In genomic region chr22:44595841-44596341, GRCh38 we compare ENCODE assay signal across 11 cellular contexts.
DNase-seq lines count a peak whose midpoint lies in the region; ATAC-seq, FAIRE-seq and TF ChIP-seq lines count a peak whose summit lies in the region.
"Had no signal": no experiment of that assay in that cellular context is flagged by ENCODE, and none has a peak within 500 bp of the region (broad histone marks: within the 10 kb centered on the region; RNA-seq: fewer than 3 reads in every experiment).

No MANE protein-coding gene starts in this region.

- H3K4me1 ChIP-seq in endothelial cell of umbilical vein (ENCODE audit: control insufficient read depth, extremely low read depth, insufficient read depth, low read length) (no peaks in the 10 kb centered on the region), skeletal muscle satellite cell (ENCODE audit: control insufficient read depth, insufficient read depth, low read length) (peaks cover 17% of the 10 kb centered on the region)

- H3K27ac ChIP-seq in endothelial cell of umbilical vein (ENCODE audit: insufficient read depth, low read depth, low read length), result no peak overlapping the region

- POLR2A ChIA-PET in endothelial cell of umbilical vein (lab: Charles Lee), result no interaction called here

- TF ChIP-seq CTCF in endothelial cell of umbilical vein (IDR thresholded peaks at IDR 0.05; ENCODE audit: extremely low read depth in 1 of 2, insufficient read depth in 1 of 2, low read depth in 1 of 2, low read length in 2 of 2), result no peak

- BruUV-seq in endothelial cell of umbilical vein (replicated peaks; lab: Mats Ljungman, UMichigan), result no TSS peak

- H3K9ac ChIP-seq in endothelial cell of umbilical vein (replicated peaks; ENCODE audit: extremely low read depth, insufficient read depth, low read length), result no peak overlapping the region
- no peak overlapping the region for H3K9ac ChIP-seq in skeletal muscle satellite cell (ENCODE audit: low read depth, low read length)

- H3K36me3 ChIP-seq in endothelial cell of umbilical vein (ENCODE audit: control insufficient read depth in 2 of 2, extremely low read depth in 1 of 2, insufficient read depth in 2 of 2, low read length in 2 of 2) (no peaks in the 10 kb centered on the region), skeletal muscle satellite cell (ENCODE audit: insufficient read depth, low read length) (no peaks in the 10 kb centered on the region)

- H3K79me2 ChIP-seq in endothelial cell of umbilical vein (ENCODE audit: control insufficient read depth, insufficient read depth, low read length), result no peaks in the 10 kb centered on the region

- CTCF ChIA-PET in endothelial cell of umbilical vein (lab: Charles Lee), result no interaction called here

- no peak overlapping the region for H3K4me2 ChIP-seq in endothelial cell of umbilical vein (ENCODE audit: insufficient read depth, low read length)
- peak overlapping the region; percentile 58 for H3K4me2 ChIP-seq in skeletal muscle satellite cell (ENCODE audit: low read length)

- ATAC-seq in GM21576 (IDR thresholded peaks at IDR 0.05; ENCODE audit: unreplicated experiment) (no peak), GM21526 (IDR thresholded peaks at IDR 0.05; ENCODE audit: low FRiP score, unreplicated experiment) (no peak)
- ATAC-seq: WTC11 had no signal

- H3K4me3 ChIP-seq in endothelial cell of umbilical vein (replicated peaks in 1 of 3; ENCODE audit: insufficient read depth in 1 of 3, low read depth in 1 of 3, low read length in 3 of 3) (no peak overlapping the region), skeletal muscle satellite cell (ENCODE audit: low read length) (no peak overlapping the region)

- no peaks in the 10 kb centered on the region for H4K20me1 ChIP-seq in endothelial cell of umbilical vein (replicated peaks; ENCODE audit: control insufficient read depth, extremely low read depth, insufficient read depth, low read length)

- intact Hi-C loops in endothelial cell of umbilical vein (cut with micrococcal nuclease), result loop anchor here (1.0 kb wide), 1 partner anchor 110 kb away; no protein-coding TSS in a partner anchor

- dilution Hi-C loops in endothelial cell of umbilical vein (cut with MboI; ENCODE audit: extremely low pct_ligation_motif_present, low sequenced_read_pairs), result no loop called here

- TF ChIP-seq POLR2A in endothelial cell of umbilical vein (IDR thresholded peaks at IDR 0.05; ENCODE audit: low read depth, low read length), result no peak

- DNase-seq in NCI-H82 (lab: John Stamatoyannopoulos, UW) (peak; percentile 53), NCI-H82 treated with DMSO at 0.1 percent for 48 hours (lab: John Stamatoyannopoulos, UW; ENCODE audit: unreplicated experiment) (no peak), NCI-H2227 treated with DMSO at 0.1 percent for 48 hours (lab: John Stamatoyannopoulos, UW) (peak; percentile 4), endothelial cell of umbilical vein (ENCODE audit: low read depth, low spot score) (peak; percentile 21), islet precursor cell (no peak)
- DNase-seq: OCI-M1 had no signal

- H3K9me3 ChIP-seq in endothelial cell of umbilical vein (replicated peaks; ENCODE audit: control insufficient read depth, insufficient read depth, low read length) (no peaks in the 10 kb centered on the region), skeletal muscle satellite cell (replicated peaks; ENCODE audit: low read length) (no peaks in the 10 kb centered on the region)

- H3K9me1 ChIP-seq in endothelial cell of umbilical vein (replicated peaks; ENCODE audit: control insufficient read depth, extremely low read depth, insufficient read depth, low read length), result no peaks in the 10 kb centered on the region

- no peak for FAIRE-seq in endothelial cell of umbilical vein (lab: Jason Lieb, UNC)
- FAIRE-seq: endometrium had no signal

- H3K27me3 ChIP-seq in endothelial cell of umbilical vein (ENCODE audit: control insufficient read depth in 2 of 2, insufficient read depth in 2 of 2, low read length in 2 of 2) (peaks cover 0 to 3% of the 10 kb centered on the region in 2 experiments), skeletal muscle satellite cell (ENCODE audit: control insufficient read depth, insufficient read depth, low read length) (peaks cover 41% of the 10 kb centered on the region)

- no peak overlapping the region for H2AFZ ChIP-seq in endothelial cell of umbilical vein (ENCODE audit: low read depth, low read length)

TF ChIP-seq in endothelial cell of umbilical vein, 7 proteins besides CTCF, POLR2A, EP300 and RAD21:
- TF ChIP-seq FOS (IDR thresholded peaks at IDR 0.05; ENCODE audit: borderline replicate concordance, insufficient read depth, low read length) (no peak), JUN (IDR thresholded peaks at IDR 0.05; ENCODE audit: borderline replicate concordance, insufficient read depth, insufficient read length, low read depth) (no peak), POLR2AphosphoS5 (IDR thresholded peaks at IDR 0.05; ENCODE audit: insufficient read depth, low read depth, low read length) (no peak), EZH2 (IDR thresholded peaks at IDR 0.05; ENCODE audit: borderline replicate concordance, low read depth, low read length, severe bottlenecking) (no peak), GATA2 (IDR thresholded peaks at IDR 0.05; ENCODE audit: insufficient read depth, insufficient read length, low read depth, low read length) (no peak), MAX (IDR thresholded peaks at IDR 0.05; ENCODE audit: insufficient read depth, insufficient read length) (no peak), MYC (IDR thresholded peaks at IDR 0.05; ENCODE audit: low read depth, low read length) (no peak)

Comparison
In these comparisons a context has a peak if more than half of its experiments do, and no peak if none do; other contexts are left out.
1. DNase-seq: peak in NCI-H82 (single experiment), NCI-H2227 treated with DMSO at 0.1 percent for 48 hours (single experiment) and endothelial cell of umbilical vein (single experiment); none in NCI-H82 treated with DMSO at 0.1 percent for 48 hours (single experiment) and islet precursor cell (single experiment).